Comparison of ENCODE assay signal across 8 cellular contexts in genomic region chr12:8949525-8950286, GRCh38. TPM values are rescaled to one million over a fixed set of nuclear protein-coding genes. Genes with fewer than 3 reads are reported as not detected.
DNase-seq lines count a peak whose midpoint lies in the region; ATAC-seq and TF ChIP-seq lines count a peak whose summit lies in the region.

M6PR (minus strand) TSS chr12:8949645; CDS start chr12:8946404, 3,241 bp downstream.

- peak in 1 of 2 donors; percentile 51 for TF ChIP-seq CTCF in suprapubic skin (IDR thresholded peaks at IDR 0.05)

- ATAC-seq in HG02610 (IDR thresholded peaks at IDR 0.05; ENCODE audit: unreplicated experiment) (peak; percentile 78), SK-N-SH treated with all-trans-retinoic acid at 6 μM for 48 hours (peak; percentile 91)

- TF ChIP-seq EP300 in suprapubic skin (IDR thresholded peaks at IDR 0.05) = no peak

- WGBS in suprapubic skin = under 1% methylated on average over 57 of the region's 58 CpGs

- peak within 1 kb of the TSS; percentile 96 for H3K27ac Mint-ChIP-seq in activated naive CD4-positive, alpha-beta T cell treated with anti-CD3 and anti-CD28 coated beads, Interleukin-2, amount 50 U/mL, for 24 hours

- H3K4me3 ChIP-seq in suprapubic skin = peak within 1 kb of the TSS; percentile 84

- H3K4me1 Mint-ChIP-seq in activated naive CD4-positive, alpha-beta T cell treated with anti-CD3 and anti-CD28 coated beads, Interleukin-2, amount 50 U/mL, for 24 hours = peaks cover 64% of the 10 kb centered on the region

- peak within 1 kb of the TSS; percentile 99 for H3K4me3 Mint-ChIP-seq in activated naive CD4-positive, alpha-beta T cell treated with anti-CD3 and anti-CD28 coated beads, Interleukin-2, amount 50 U/mL, for 24 hours

- no peaks in the 10 kb centered on the region for H3K27me3 Mint-ChIP-seq in activated naive CD4-positive, alpha-beta T cell treated with anti-CD3 and anti-CD28 coated beads, Interleukin-2, amount 50 U/mL, for 24 hours

- DNase-seq in NCI-H1092 (lab: John Stamatoyannopoulos, UW) = peak; percentile 97
- DNase-seq in globus pallidus (ENCODE audit: low spot score) = peak; percentile 98
- peak; percentile 71 to 100 (median 98) for DNase-seq in nucleus accumbens (lab: John Stamatoyannopoulos, UW)
- peak; percentile 96 for DNase-seq in suprapubic skin (ENCODE audit: low spot score in 2 of 2)

- no peaks in the 10 kb centered on the region for H3K9me3 ChIP-seq in suprapubic skin

- H3K27me3 ChIP-seq in suprapubic skin = no peaks in the 10 kb centered on the region

- H3K36me3 ChIP-seq in suprapubic skin = peaks cover 16% of the 10 kb centered on the region

- H3K9me3 Mint-ChIP-seq in activated naive CD4-positive, alpha-beta T cell treated with anti-CD3 and anti-CD28 coated beads, Interleukin-2, amount 50 U/mL, for 24 hours = no peaks in the 10 kb centered on the region

- H3K27ac ChIP-seq in suprapubic skin = peak within 1 kb of the TSS; percentile 97

- H3K36me3 Mint-ChIP-seq in activated naive CD4-positive, alpha-beta T cell treated with anti-CD3 and anti-CD28 coated beads, Interleukin-2, amount 50 U/mL, for 24 hours = peaks cover 5% of the 10 kb centered on the region

- TF ChIP-seq POLR2A in GM10847 (IDR thresholded peaks at IDR 0.05; ENCODE audit: extremely low read depth, insufficient read length) = peak; percentile 81
- peak in 1 of 2 donors; percentile 53 for TF ChIP-seq POLR2A in suprapubic skin (IDR thresholded peaks at IDR 0.05)

- H3K4me1 ChIP-seq in suprapubic skin = peaks cover 35% of the 10 kb centered on the region

TF ChIP-seq in SK-N-SH treated with all-trans-retinoic acid at 6 μM for 48 hours, 23 proteins besides CTCF, POLR2A, EP300 and RAD21:
- no peak for TF ChIP-seq PPARA (CRISPR knock-in tag; IDR thresholded peaks at IDR 0.05; ENCODE audit: borderline replicate concordance)
- peak; percentile 82 for TF ChIP-seq ZNF70 (CRISPR knock-in tag; IDR thresholded peaks at IDR 0.05)
TF ChIP-seq in SK-N-SH treated with all-trans-retinoic acid at 6 μM for 48 hours: peak in this region for 1.

RNA-seq across cellular contexts. Expression of gene M6PR, which starts in this region (rescaled TPM):
- 100 to 1,000 TPM in 3 of 4 donors, 10 to 100 TPM in 1; 75.8 to 138 (median 120) TPM for total RNA-seq in suprapubic skin

Comparison
In these comparisons a context has a peak if more than half of its experiments do, and no peak if none do; other contexts are left out.
1. Peak in every context shown above with its lines: DNase-seq, ATAC-seq, H3K4me3 ChIP-seq and H3K27ac ChIP-seq.